8 cellular contexts compared by ENCODE assay signal in the genomic region with DNA sequence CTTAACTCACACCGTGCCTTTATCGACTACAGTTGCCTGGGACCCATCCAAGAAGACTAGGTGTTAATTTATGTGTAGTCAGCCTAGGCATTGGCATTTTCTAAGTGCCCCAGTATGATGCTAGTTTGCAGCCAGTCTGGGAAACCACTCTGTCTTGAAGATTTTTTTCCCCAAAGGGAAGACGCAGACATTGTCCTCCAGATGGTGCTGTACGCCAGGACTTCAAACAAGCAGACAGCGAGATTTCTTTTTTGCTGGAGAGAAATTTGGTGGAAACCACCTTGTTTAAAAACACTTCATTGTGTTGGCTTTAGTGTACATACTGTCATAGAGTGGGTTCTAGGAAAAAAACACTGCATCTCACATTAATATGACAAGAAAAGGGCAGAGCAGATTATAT. TPM values are rescaled to one million over a fixed set of nuclear protein-coding genes. Genes with fewer than 3 reads are reported as not detected.
A peak's percentile ranks its signal among the peaks of the same experiment; 100 is the strongest.
DNase-seq lines count a peak whose midpoint lies in the region; ATAC-seq lines count a peak whose summit lies in the region.

No MANE protein-coding gene starts in this region.

- peak; percentile 22 for DNase-seq in activated CD4-positive, alpha-beta T cell treated with anti-CD3 and anti-CD28 coated beads for 48 hours
- no peak for DNase-seq in activated CD4-positive, alpha-beta T cell treated with anti-CD3 and anti-CD28 coated beads for 4 hours
- DNase-seq in Karpas-422 (peak; percentile 77), SK-N-MC (ENCODE audit: low read depth, low spot score) (peak; percentile 30), iPS DF 6.9 (ENCODE audit: low read depth, low spot score) (peak; percentile 22), NCI-H226 (no peak), NCI-H187 treated with DMSO at 0.1 percent for 48 hours (lab: John Stamatoyannopoulos, UW) (no peak)

- ATAC-seq in GM18867 (IDR thresholded peaks at IDR 0.05; ENCODE audit: unreplicated experiment), result no peak

- H3K9me2 ChIP-seq in Karpas-422 (replicated peaks; ENCODE audit: insufficient read depth, low read length), result no peaks in the 10 kb centered on the region

- H3K27me3 ChIP-seq in Karpas-422 (ENCODE audit: low read length) (no peaks in the 10 kb centered on the region), iPS DF 6.9 (ENCODE audit: control insufficient read depth, insufficient read depth, low read length) (no peaks in the 10 kb centered on the region)

- H4K20me1 ChIP-seq in Karpas-422 (ENCODE audit: insufficient read depth, low read depth, low read length), result no peaks in the 10 kb centered on the region

- H3K79me2 ChIP-seq in Karpas-422 (ENCODE audit: low read length), result no peaks in the 10 kb centered on the region

- H3K4me3 ChIP-seq in Karpas-422 (ENCODE audit: low read length) (no peak overlapping the region), SK-N-MC (no peak overlapping the region), iPS DF 6.9 (ENCODE audit: low read length) (no peak overlapping the region)

- H3K4me2 ChIP-seq in Karpas-422 (ENCODE audit: low read depth, low read length, poor library complexity, severe bottlenecking), result peak overlapping the region; percentile 14

- H3K9me3 ChIP-seq in Karpas-422 (ENCODE audit: low read length) (no peaks in the 10 kb centered on the region), SK-N-MC (ENCODE audit: low read depth, low read length) (no peaks in the 10 kb centered on the region), iPS DF 6.9 (ENCODE audit: control insufficient read depth, insufficient read depth, low read length) (no peaks in the 10 kb centered on the region)

- H3K27ac ChIP-seq in Karpas-422 (ENCODE audit: low read length) (0 out of 2 replicates have a peak overlapping the region, but pooled peaks have one; percentile 17), SK-N-MC (no peak overlapping the region), iPS DF 6.9 (ENCODE audit: low read length) (no peak overlapping the region)

- H3K4me1 ChIP-seq in Karpas-422 (ENCODE audit: low read length) (peaks cover 51% of the 10 kb centered on the region), iPS DF 6.9 (ENCODE audit: control insufficient read depth, insufficient read depth, low read length) (no peaks in the 10 kb centered on the region)

- WGBS in iPS DF 6.9 (ENCODE audit: insufficient coverage, insufficient read length), result no CpG with 5 or more reads among the region's 5 CpGs

- H3K9ac ChIP-seq in Karpas-422 (ENCODE audit: low read length) (no peak overlapping the region), SK-N-MC (ENCODE audit: insufficient read length) (no peak overlapping the region)

- H3K36me3 ChIP-seq in Karpas-422 (ENCODE audit: insufficient read depth, low read length) (no peaks in the 10 kb centered on the region), SK-N-MC (ENCODE audit: insufficient read depth, low read length) (no peaks in the 10 kb centered on the region), iPS DF 6.9 (ENCODE audit: control insufficient read depth, insufficient read depth, low read length) (no peaks in the 10 kb centered on the region)

- no peak overlapping the region for H2AFZ ChIP-seq in Karpas-422 (ENCODE audit: low read length)

RNA-seq across cellular contexts. Expression of a gene that starts 30.0 kb away (rescaled TPM):
- 33.1 and 33.9 TPM in 2 replicates for total RNA-seq in Karpas-422 (2014; rRNA removed; shearing (Covaris generic); ENCODE audit: low replicate concordance)

RNA-seq across cellular contexts. Expression of a gene that starts 35.4 kb away (rescaled TPM):
- 8.5 and 9.0 TPM in 2 replicates for total RNA-seq in Karpas-422 (2014; rRNA removed; shearing (Covaris generic); ENCODE audit: low replicate concordance)

Comparison
In these comparisons a context has a peak if more than half of its experiments do, and no peak if none do; other contexts are left out.
1. DNase-seq: peak in activated CD4-positive, alpha-beta T cell treated with anti-CD3 and anti-CD28 coated beads for 48 hours (single experiment), Karpas-422 (single experiment), SK-N-MC (single experiment) and iPS DF 6.9 (single experiment); none in activated CD4-positive, alpha-beta T cell treated with anti-CD3 and anti-CD28 coated beads for 4 hours (0 of 2), NCI-H226 (single experiment) and NCI-H187 treated with DMSO at 0.1 percent for 48 hours (single experiment).